Comparison of ENCODE assay signal across 29 cellular contexts in the genomic region with DNA sequence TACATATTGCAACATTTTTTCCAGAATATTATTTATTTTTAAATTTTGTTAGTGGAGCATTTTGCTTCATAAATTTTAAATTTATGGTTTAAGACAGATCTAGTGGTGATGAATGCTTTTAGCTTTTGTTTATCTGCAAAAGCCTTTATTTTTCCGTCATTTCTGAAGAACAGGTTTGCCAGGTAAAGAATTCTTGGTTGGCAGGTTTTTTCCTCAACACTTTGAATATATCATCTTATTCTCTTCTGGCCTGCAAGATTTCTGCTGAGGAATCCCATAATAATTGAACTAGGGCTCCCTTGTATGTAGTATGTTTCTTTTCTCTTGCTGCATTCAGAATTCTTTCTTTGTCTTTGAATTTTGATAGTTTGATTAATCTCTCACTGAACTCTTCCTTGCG.
"Had no signal": no experiment of that assay in that cellular context is flagged by ENCODE, and none has a peak within 500 bp of the region (broad histone marks: within the 10 kb centered on the region; RNA-seq: fewer than 3 reads in every experiment).

No MANE protein-coding gene starts in this region.

- H3K36me3 Mint-ChIP-seq: natural killer cell, neural progenitor cell had no signal

- H3K27ac ChIP-seq: neural progenitor cell, ovary, parathyroid adenoma, psoas muscle, right lobe of liver, sigmoid colon, suprapubic skin, testis, tibial artery, transverse colon, upper lobe of right lung, uterus had no signal

- H3K27ac Mint-ChIP-seq: natural killer cell; nephron; neural progenitor cell; progenitor cell of endocrine pancreas; stimulated activated memory B cell treated with anti-CD40 and anti-IgM and Interleukin-4, amounts not matched to agents 10 μg/mL and 1 μg/mL and 100 μg/mL, for 72 hours; stimulated activated naive CD8-positive, alpha-beta T cell treated with anti-CD3 and anti-CD28 coated beads, Interleukin-15, amount 100 ng/mL, for 72 hours; type B pancreatic cell had no signal

- H3K4me3 Mint-ChIP-seq: natural killer cell; nephron; neural progenitor cell; stimulated activated memory B cell treated with anti-CD40 and anti-IgM and Interleukin-4, amounts not matched to agents 10 μg/mL and 1 μg/mL and 100 μg/mL, for 72 hours; stimulated activated naive CD8-positive, alpha-beta T cell treated with anti-CD3 and anti-CD28 coated beads, Interleukin-15, amount 100 ng/mL, for 72 hours; type B pancreatic cell had no signal

- H3K9me3 ChIP-seq: ovary, right lobe of liver, sigmoid colon, suprapubic skin, testis, upper lobe of right lung, uterus had no signal

- DNase-seq: natural killer cell; occipital lobe; ovary; posterior cingulate gyrus; psoas muscle; right cardiac atrium; right lobe of liver; sigmoid colon; small intestine; stimulated activated CD4-positive, alpha-beta T cell treated with anti-CD3 and anti-CD28 coated beads, Interleukin-1b, Interleukin-23, amount 100 ng/mL, for 48 hours; stimulated activated CD4-positive, alpha-beta T cell treated with anti-CD3 and anti-CD28 coated beads, Interleukin-4, amount 100 ng/mL, for 1 hour; stimulated activated CD4-positive, alpha-beta T cell treated with anti-CD3 and anti-CD28 coated beads, Interleukin-4, amount 100 ng/mL, for 4 hours; stimulated activated CD8-positive, alpha-beta memory T cell treated with anti-CD3 and anti-CD28 coated beads, Interleukin-4, amount 100 ng/mL, for 48 hours; stimulated activated naive CD4-positive, alpha-beta T cell; stimulated activated naive CD8-positive, alpha-beta T cell treated with anti-CD3 and anti-CD28 coated beads, Interleukin-15, amount 100 ng/mL, for 72 hours; stimulated activated naive CD8-positive, alpha-beta T cell treated with anti-CD3 and anti-CD28 coated beads, Interleukin-15, Interleukin-2, amounts not matched to agents 100 U/mL and 50 U/mL, for 24 hours; substantia nigra; testis; tibial artery; transverse colon; upper lobe of right lung; uterus had no signal

- H3K36me3 ChIP-seq: neural progenitor cell, ovary, right lobe of liver, sigmoid colon, suprapubic skin, tibial artery, transverse colon, upper lobe of right lung, uterus had no signal

- H3K4me1 ChIP-seq: neural progenitor cell, parathyroid adenoma, right lobe of liver, upper lobe of right lung, uterus had no signal

- H3K4me3 ChIP-seq: neural progenitor cell, ovary, psoas muscle, right lobe of liver, sigmoid colon, suprapubic skin, testis, tibial artery, transverse colon, upper lobe of right lung, uterus had no signal

- H3K4me1 Mint-ChIP-seq: nephron; stimulated activated memory B cell treated with anti-CD40 and anti-IgM and Interleukin-4, amounts not matched to agents 10 μg/mL and 1 μg/mL and 100 μg/mL, for 72 hours; stimulated activated naive CD8-positive, alpha-beta T cell treated with anti-CD3 and anti-CD28 coated beads, Interleukin-15, amount 100 ng/mL, for 72 hours had no signal

- H3K27me3 Mint-ChIP-seq: progenitor cell of endocrine pancreas; stimulated activated memory B cell treated with anti-CD40 and anti-IgM and Interleukin-4, amounts not matched to agents 10 μg/mL and 1 μg/mL and 100 μg/mL, for 72 hours; stimulated activated naive CD8-positive, alpha-beta T cell treated with anti-CD3 and anti-CD28 coated beads, Interleukin-15, amount 100 ng/mL, for 72 hours; type B pancreatic cell had no signal
